14 cellular contexts compared by ENCODE assay signal in the genomic region with DNA sequence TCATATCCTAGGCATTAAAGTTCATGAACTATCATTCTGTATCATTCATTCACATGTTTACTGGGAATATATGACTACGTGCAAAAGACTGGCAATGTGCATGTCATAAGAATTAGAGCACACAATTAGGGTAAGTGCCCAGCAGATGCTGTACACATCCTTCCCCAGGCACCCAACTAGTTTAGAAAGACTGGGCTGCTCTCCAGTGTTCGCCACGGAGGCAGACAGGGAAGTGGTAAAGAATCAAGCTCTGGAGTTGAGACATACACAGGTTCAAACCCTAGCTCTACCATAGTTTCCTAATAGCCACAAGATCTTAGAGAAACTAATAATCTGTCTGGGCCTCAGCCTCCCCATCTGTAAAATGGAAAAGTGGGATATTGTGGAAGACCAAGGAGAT. TPM values are rescaled to one million over a fixed set of nuclear protein-coding genes. Genes with fewer than 3 reads are reported as not detected.
DNase-seq lines count a peak whose midpoint lies in the region; ATAC-seq and TF ChIP-seq lines count a peak whose summit lies in the region.
"Had no signal": no experiment of that assay in that cellular context is flagged by ENCODE, and none has a peak within 500 bp of the region (broad histone marks: within the 10 kb centered on the region; RNA-seq: fewer than 3 reads in every experiment).

No MANE protein-coding gene starts in this region.

- DNase-seq in NOMO-1 treated with DMSO at 0.1 percent for 48 hours (lab: John Stamatoyannopoulos, UW; ENCODE audit: unreplicated experiment) (peak; percentile 39), NOMO-1 treated with dmso at 0.1 percent for 144 hours (lab: John Stamatoyannopoulos, UW; ENCODE audit: unreplicated experiment) (no peak), iris pigment epithelial cell (ENCODE audit: low read depth) (peak; percentile 54), smooth muscle cell (lab: John Stamatoyannopoulos, UW; ENCODE audit: unreplicated experiment) (no peak), NCI-H2029 (lab: John Stamatoyannopoulos, UW) (no peak)
- DNase-seq: 8988T; amniotic stem cell; effector CD4-positive, alpha-beta T cell; midbrain; NCI-H2171 had no signal

- peaks cover 9% of the 10 kb centered on the region for H3F3A ChIP-seq in smooth muscle cell (ENCODE audit: low read depth)

- 63 to 91% (median 65%) methylated on average over 3 of the region's 3 CpGs for WGBS in adipose tissue, 3 donors
- whole genome bisulfite sequencing in smooth muscle cell (ENCODE audit: low lambda C conversion rate) = 96% methylated on average over 3 of the region's 3 CpGs

- H3K4me3 ChIP-seq in smooth muscle cell = no peak overlapping the region

- H3K36me3 ChIP-seq in smooth muscle cell (ENCODE audit: low read depth) = no peaks in the 10 kb centered on the region
- H3K36me3 ChIP-seq: tibial artery had no signal

- peaks cover 22% of the 10 kb centered on the region for H4K20me1 ChIP-seq in smooth muscle cell (ENCODE audit: low read depth)

- H2AFZ ChIP-seq in smooth muscle cell (ENCODE audit: low read depth) = no peak overlapping the region

- peak overlapping the region; percentile 70 for H3K4me2 ChIP-seq in smooth muscle cell

- ATAC-seq in HG03045 (IDR thresholded peaks at IDR 0.05; ENCODE audit: unreplicated experiment) (no peak), GM21529 (IDR thresholded peaks at IDR 0.05; ENCODE audit: unreplicated experiment) (no peak)

- no peak for TF ChIP-seq CTCF in smooth muscle cell (IDR thresholded peaks at IDR 0.05; ENCODE audit: borderline replicate concordance, insufficient read depth, poor library complexity, severe bottlenecking)

- H3K27me3 ChIP-seq in smooth muscle cell (ENCODE audit: low read depth) = no peaks in the 10 kb centered on the region
- H3K27me3 ChIP-seq: tibial artery had no signal

- peak overlapping the region; percentile 33 for H3K27ac ChIP-seq in adipose tissue (ENCODE audit: low read depth, low read length)
- H3K27ac ChIP-seq in smooth muscle cell (ENCODE audit: low read depth) = peak overlapping the region; percentile 84
- H3K27ac ChIP-seq: tibial artery had no signal

- peaks cover 46% of the 10 kb centered on the region for H3K79me2 ChIP-seq in smooth muscle cell (ENCODE audit: low read depth)

- H3K9ac ChIP-seq in smooth muscle cell (ENCODE audit: low read depth) = no peak overlapping the region

- peaks cover 8% of the 10 kb centered on the region for H3K4me1 ChIP-seq in smooth muscle cell (ENCODE audit: low read depth)

- H3K9me3 ChIP-seq in smooth muscle cell (replicated peaks; ENCODE audit: low read depth) = no peaks in the 10 kb centered on the region
- H3K9me3 ChIP-seq: tibial artery had no signal

RNA-seq across cellular contexts. Expression of a gene that starts 6.8 kb away (rescaled TPM):
- polyA plus RNA-seq in adipose tissue (1 to 10 TPM; 1.9 to 4.1 (median 3.8) TPM), smooth muscle cell (4.4 and 7.0 TPM in 2 replicates)
- 10.3 and 11.2 TPM in 2 replicates for total RNA-seq in smooth muscle cell

Comparison
In these comparisons a context has a peak if more than half of its experiments do, and no peak if none do; other contexts are left out.
1. DNase-seq: peak in NOMO-1 treated with DMSO at 0.1 percent for 48 hours (single experiment) and iris pigment epithelial cell (single experiment); none in NOMO-1 treated with dmso at 0.1 percent for 144 hours (single experiment), smooth muscle cell (single experiment) and NCI-H2029 (single experiment).